Comparison of ENCODE assay signal across 24 cellular contexts in the genomic region with DNA sequence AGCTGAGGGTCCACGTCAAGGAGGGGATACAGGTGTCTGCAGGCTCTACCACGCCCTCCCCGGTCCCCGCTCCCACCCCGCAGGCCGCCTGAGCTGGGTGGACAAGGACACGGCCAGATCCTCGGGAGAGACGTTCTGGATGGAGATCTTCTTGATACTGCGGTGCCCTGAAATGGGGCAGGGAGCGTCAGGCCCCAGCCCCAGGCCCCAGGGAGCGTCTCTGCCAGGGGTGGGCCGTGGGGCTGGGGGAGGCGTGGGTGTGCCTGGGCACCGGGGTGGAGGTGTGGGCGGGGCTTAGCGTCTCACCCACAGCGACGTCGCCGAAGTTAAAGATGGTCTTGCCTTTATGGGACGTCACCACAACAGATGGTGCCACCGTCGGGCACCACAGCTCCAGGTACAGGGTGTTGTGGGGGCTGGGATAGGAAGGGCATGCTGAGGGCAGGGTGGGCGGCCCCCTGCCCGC. TPM values are rescaled to one million over a fixed set of nuclear protein-coding genes. Genes with fewer than 3 reads are reported as not detected.
"Had no signal": no experiment of that assay in that cellular context is flagged by ENCODE, and none has a peak within 500 bp of the region (broad histone marks: within the 10 kb centered on the region; RNA-seq: fewer than 3 reads in every experiment).

No MANE protein-coding gene starts in this region.

- FAIRE-seq: endometrium had no signal

- H3K9me3 ChIP-seq: ovary, sigmoid colon, thoracic aorta had no signal

- H3K4me3 ChIP-seq: cardiac muscle cell, dorsolateral prefrontal cortex, ovary, sigmoid colon, thoracic aorta had no signal

- H3K27ac ChIP-seq: cardiac muscle cell, dorsolateral prefrontal cortex, ovary, sigmoid colon, thoracic aorta, VCaP had no signal

- DNase-seq: activated CD4-positive, alpha-beta T cell treated with anti-CD3 and anti-CD28 coated beads for 1 hour; activated CD4-positive, alpha-beta T cell treated with anti-CD3 and anti-CD28 coated beads, Interleukin-2, amount 50 U/mL, for 48 hours; activated naive CD4-positive, alpha-beta T cell; activated naive CD8-positive, alpha-beta T cell treated with anti-CD3 and anti-CD28 coated beads for 36 hours; activated T-cell treated with anti-CD3 and anti-CD28 coated beads, Interleukin-2, amount 50 U/mL, for 1 hour; amniotic stem cell; dorsolateral prefrontal cortex; erythroblast; foreskin melanocyte; kidney glomerular epithelial cell; mesendoderm; naive thymus-derived CD8-positive, alpha-beta T cell; sigmoid colon; stimulated activated naive B cell treated with anti-CD40 and anti-IgM and Interleukin-4, amounts not matched to agents 10 μg/mL and 1 μg/mL and 100 μg/mL, for 72 hours; SW 1271; T-helper 2 cell had no signal

- H3K36me3 ChIP-seq: cardiac muscle cell, ovary, sigmoid colon, thoracic aorta had no signal

- ATAC-seq: activated T-helper 17 cell treated with anti-CD3 and anti-CD28 coated beads, Interleukin-2, amount 50 U/mL, for 72 hours; naive thymus-derived CD8-positive, alpha-beta T cell; stimulated activated naive B cell treated with anti-CD40 and anti-IgM and Interleukin-4, amounts not matched to agents 10 μg/mL and 1 μg/mL and 100 μg/mL, for 72 hours had no signal

- H3K4me1 ChIP-seq: sigmoid colon had no signal

- H3K27me3 ChIP-seq: cardiac muscle cell, dorsolateral prefrontal cortex, ovary, sigmoid colon had no signal

RNA-seq across cellular contexts. Expression of gene TMEM52, which starts 7.3 kb away (rescaled TPM):
- total RNA-seq: thoracic aorta, ureter had no signal

RNA-seq across cellular contexts. Expression of gene CALML6, which starts 11.3 kb away (rescaled TPM):
- total RNA-seq: pulmonary artery endothelial cell, thoracic aorta had no signal
- polyA plus RNA-seq: naive thymus-derived CD8-positive, alpha-beta T cell had no signal
